ENCODE assay signal across 1 cellular context in the genomic region with DNA sequence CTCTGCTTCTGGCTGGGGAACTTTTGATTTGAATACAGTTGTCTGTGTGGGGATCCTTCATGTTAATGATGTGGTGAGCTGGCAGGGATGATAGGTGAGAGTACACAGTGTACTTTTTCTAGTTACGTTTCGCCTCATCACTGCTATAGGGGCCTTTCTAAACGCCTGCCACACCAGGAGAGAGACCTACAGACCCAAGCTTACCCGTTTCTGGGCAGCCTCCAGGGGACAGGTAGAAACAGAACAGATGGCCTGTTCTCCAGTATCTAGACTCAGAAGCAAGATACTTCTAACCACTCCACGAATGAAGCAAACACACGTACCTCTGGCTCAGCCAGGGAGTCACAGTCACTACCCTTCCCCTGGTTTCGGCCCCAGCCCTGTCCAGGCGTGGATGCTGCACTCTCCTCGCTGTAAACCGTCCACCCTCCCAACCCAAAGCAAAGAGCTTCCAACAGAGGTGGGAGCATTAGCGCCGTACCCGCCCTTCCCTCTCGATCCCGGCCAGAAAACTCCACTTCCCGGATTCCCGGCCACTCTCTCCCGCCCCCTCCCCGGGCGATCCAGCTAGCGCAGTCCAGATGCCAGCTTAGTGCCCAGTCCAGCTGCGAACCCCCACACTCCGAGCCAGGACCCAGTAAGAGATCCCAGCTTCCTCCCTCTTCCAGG.
TF ChIP-seq lines count a peak whose summit lies in the region.

No MANE protein-coding gene starts in this region.

TF ChIP-seq in GM23338, 12 proteins besides CTCF, POLR2A, EP300 and RAD21 (continued from another document):
- TF ChIP-seq, protein P1, sequence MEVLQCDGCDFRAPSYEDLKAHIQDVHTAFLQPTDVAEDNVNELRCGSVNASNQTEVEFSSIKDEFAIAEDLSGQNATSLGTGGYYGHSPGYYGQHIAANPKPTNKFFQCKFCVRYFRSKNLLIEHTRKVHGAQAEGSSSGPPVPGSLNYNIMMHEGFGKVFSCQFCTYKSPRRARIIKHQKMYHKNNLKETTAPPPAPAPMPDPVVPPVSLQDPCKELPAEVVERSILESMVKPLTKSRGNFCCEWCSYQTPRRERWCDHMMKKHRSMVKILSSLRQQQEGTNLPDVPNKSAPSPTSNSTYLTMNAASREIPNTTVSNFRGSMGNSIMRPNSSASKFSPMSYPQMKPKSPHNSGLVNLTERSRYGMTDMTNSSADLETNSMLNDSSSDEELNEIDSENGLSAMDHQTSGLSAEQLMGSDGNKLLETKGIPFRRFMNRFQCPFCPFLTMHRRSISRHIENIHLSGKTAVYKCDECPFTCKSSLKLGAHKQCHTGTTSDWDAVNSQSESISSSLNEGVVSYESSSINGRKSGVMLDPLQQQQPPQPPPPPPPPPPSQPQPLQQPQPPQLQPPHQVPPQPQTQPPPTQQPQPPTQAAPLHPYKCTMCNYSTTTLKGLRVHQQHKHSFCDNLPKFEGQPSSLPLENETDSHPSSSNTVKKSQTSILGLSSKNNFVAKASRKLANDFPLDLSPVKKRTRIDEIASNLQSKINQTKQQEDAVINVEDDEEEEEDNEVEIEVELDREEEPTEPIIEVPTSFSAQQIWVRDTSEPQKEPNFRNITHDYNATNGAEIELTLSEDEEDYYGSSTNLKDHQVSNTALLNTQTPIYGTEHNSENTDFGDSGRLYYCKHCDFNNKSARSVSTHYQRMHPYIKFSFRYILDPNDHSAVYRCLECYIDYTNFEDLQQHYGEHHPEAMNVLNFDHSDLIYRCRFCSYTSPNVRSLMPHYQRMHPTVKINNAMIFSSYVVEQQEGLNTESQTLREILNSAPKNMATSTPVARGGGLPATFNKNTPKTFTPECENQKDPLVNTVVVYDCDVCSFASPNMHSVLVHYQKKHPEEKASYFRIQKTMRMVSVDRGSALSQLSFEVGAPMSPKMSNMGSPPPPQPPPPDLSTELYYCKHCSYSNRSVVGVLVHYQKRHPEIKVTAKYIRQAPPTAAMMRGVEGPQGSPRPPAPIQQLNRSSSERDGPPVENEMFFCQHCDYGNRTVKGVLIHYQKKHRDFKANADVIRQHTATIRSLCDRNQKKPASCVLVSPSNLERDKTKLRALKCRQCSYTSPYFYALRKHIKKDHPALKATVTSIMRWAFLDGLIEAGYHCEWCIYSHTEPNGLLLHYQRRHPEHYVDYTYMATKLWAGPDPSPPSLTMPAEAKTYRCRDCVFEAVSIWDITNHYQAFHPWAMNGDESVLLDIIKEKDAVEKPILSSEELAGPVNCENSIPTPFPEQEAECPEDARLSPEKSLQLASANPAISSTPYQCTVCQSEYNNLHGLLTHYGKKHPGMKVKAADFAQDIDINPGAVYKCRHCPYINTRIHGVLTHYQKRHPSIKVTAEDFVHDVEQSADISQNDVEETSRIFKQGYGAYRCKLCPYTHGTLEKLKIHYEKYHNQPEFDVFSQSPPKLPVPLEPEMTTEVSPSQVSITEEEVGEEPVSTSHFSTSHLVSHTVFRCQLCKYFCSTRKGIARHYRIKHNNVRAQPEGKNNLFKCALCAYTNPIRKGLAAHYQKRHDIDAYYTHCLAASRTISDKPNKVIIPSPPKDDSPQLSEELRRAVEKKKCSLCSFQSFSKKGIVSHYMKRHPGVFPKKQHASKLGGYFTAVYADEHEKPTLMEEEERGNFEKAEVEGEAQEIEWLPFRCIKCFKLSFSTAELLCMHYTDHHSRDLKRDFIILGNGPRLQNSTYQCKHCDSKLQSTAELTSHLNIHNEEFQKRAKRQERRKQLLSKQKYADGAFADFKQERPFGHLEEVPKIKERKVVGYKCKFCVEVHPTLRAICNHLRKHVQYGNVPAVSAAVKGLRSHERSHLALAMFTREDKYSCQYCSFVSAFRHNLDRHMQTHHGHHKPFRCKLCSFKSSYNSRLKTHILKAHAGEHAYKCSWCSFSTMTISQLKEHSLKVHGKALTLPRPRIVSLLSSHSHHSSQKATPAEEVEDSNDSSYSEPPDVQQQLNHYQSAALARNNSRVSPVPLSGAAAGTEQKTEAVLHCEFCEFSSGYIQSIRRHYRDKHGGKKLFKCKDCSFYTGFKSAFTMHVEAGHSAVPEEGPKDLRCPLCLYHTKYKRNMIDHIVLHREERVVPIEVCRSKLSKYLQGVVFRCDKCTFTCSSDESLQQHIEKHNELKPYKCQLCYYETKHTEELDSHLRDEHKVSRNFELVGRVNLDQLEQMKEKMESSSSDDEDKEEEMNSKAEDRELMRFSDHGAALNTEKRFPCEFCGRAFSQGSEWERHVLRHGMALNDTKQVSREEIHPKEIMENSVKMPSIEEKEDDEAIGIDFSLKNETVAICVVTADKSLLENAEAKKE (CRISPR knock-in tag; IDR thresholded peaks at IDR 0.05): no peak
- no peak for TF ChIP-seq EZH2 (IDR thresholded peaks at IDR 0.05; ENCODE audit: low read depth, unreplicated experiment)
